Comparison of ENCODE assay signal across 11 cellular contexts in the genomic region with DNA sequence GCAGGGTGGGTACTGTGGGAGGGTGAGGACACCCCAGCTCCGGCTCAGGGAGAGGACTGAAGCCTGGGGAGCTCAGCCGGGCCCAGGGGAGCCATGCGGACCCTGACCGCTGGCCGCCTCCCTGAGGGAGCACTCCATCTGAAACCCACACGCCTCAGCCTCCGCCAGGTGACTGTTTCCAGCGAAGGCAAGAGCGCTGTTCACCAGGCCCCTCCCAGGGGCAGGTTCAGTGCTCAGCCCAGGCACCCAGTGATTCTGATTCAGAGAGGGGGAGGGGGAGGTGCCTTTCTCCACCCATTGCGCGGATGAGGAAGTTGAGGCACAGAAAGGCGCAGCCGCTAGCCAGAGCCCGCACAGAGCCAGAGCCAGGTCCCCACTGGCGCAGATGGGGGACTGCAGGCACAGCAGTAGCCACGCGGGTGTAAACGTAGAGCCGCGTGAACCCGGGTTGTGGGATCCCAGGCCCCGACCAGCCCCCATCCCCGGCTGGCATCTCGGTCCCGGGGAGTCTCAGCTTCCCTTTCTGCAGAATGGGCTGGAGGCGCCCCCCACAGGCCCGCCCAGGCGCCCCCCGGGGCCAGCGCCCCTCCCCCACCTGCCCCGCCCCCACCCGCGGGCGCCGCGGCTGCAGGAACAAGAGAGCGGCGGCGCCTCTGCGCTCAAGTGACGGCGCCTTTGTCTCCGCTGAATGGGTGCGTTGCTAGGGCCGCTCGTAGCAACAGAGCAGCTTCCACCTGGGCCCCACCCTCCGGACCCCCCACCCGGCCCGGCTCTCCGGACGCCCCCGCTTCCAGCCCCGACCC. TPM values are rescaled to one million over a fixed set of nuclear protein-coding genes. Genes with fewer than 3 reads are reported as not detected.
DNase-seq lines count a peak whose midpoint lies in the region; ATAC-seq and TF ChIP-seq lines count a peak whose summit lies in the region.
"Had no signal": no experiment of that assay in that cellular context is flagged by ENCODE, and none has a peak within 500 bp of the region (broad histone marks: within the 10 kb centered on the region; RNA-seq: fewer than 3 reads in every experiment).

No MANE protein-coding gene starts in this region.

- H3K4me3 ChIP-seq in brain microvascular endothelial cell (ENCODE audit: low read depth, low read length) (peak overlapping the region; percentile 9), mesodermal cell (ENCODE audit: extremely low read depth, insufficient read depth, low read length, poor library complexity, severe bottlenecking) (peak overlapping the region; percentile 31), PC-9 (no peak overlapping the region)

- H3K27ac ChIP-seq in brain microvascular endothelial cell (no peak overlapping the region), mesodermal cell (ENCODE audit: low read depth, low read length, severe bottlenecking) (no peak overlapping the region), PC-9 (no peak overlapping the region)
- H3K27ac ChIP-seq: gastroesophageal sphincter had no signal

- H3K36me3 ChIP-seq in brain microvascular endothelial cell (replicated peaks) (no peaks in the 10 kb centered on the region), mesodermal cell (ENCODE audit: control insufficient read depth, insufficient read depth, low read length) (no peaks in the 10 kb centered on the region), PC-9 (ENCODE audit: low read depth) (no peaks in the 10 kb centered on the region)
- H3K36me3 ChIP-seq: gastroesophageal sphincter had no signal

- H3K79me2 ChIP-seq in PC-9 (ENCODE audit: low read depth) = no peaks in the 10 kb centered on the region

- 25% methylated on average over 23 to 26 of the region's 53 CpGs for WGBS in mesodermal cell (ENCODE audit: insufficient coverage in 2 of 2), 2 experiments

- in situ Hi-C loops in brain microvascular endothelial cell (cut with HindIII; ENCODE audit: low pct_ligation_motif_present, low sequenced_read_pairs) = no loop called here

- H3F3A ChIP-seq in PC-9 (ENCODE audit: insufficient read depth, low read depth) = no peaks in the 10 kb centered on the region

- BruUV-seq in PC-9 (replicated peaks; lab: Mats Ljungman, UMichigan) = no TSS peak

- no peak overlapping the region for H3K4me2 ChIP-seq in PC-9

- CTCF ChIA-PET in GM10248 (lab: Yijun Ruan, JAX) (interaction anchor here (1.4 kb wide), 1 partner anchor 60 kb away, joined by 3 read pairs; no protein-coding TSS in a partner anchor), PC-9 (lab: Charles Lee) (interaction anchor here (0.6 kb wide), 1 partner anchor 276 kb away, joined by 5 read pairs; no protein-coding TSS in a partner anchor)

- no peaks in the 10 kb centered on the region; the same call in 1 of the 2 replicates for H4K20me1 ChIP-seq in PC-9 (ENCODE audit: insufficient read depth)

- TF ChIP-seq CTCF in brain microvascular endothelial cell (IDR thresholded peaks at IDR 0.05; ENCODE audit: low read depth, low read length, missing control alignments) = peak; percentile 2
- no peak for TF ChIP-seq CTCF in GM10248 (IDR thresholded peaks at IDR 0.05; ENCODE audit: control extremely low read depth, extremely low read depth, low read depth, missing control alignments)
- no peak for TF ChIP-seq CTCF in PC-9 (conservative IDR thresholded peaks at IDR 0.05)

- intact Hi-C loops in PC-9 (cut with micrococcal nuclease; ENCODE audit: unreplicated experiment) = no loop called here

- no peaks in the 10 kb centered on the region for H3K9me2 ChIP-seq in PC-9 (ENCODE audit: insufficient read depth)

- H3K4me1 ChIP-seq in mesodermal cell (ENCODE audit: control insufficient read depth, insufficient read depth, low read length, poor library complexity, severe bottlenecking) (peaks cover 7% of the 10 kb centered on the region), PC-9 (replicated peaks; ENCODE audit: insufficient read depth) (no peaks in the 10 kb centered on the region)

- POLR2A ChIA-PET in GM10248 (lab: Yijun Ruan, JAX) = no interaction called here
- POLR2A ChIA-PET in PC-9 (lab: Charles Lee; ENCODE audit: unreplicated experiment) = interaction anchor here (0.6 kb wide), 1 partner anchor 175 kb away, joined by 4 read pairs; no protein-coding TSS in a partner anchor

- no peak for ATAC-seq in HG03442 (IDR thresholded peaks at IDR 0.05; ENCODE audit: unreplicated experiment)
- ATAC-seq: gastroesophageal sphincter had no signal

- peak; percentile 21 for DNase-seq in DMS79 (lab: John Stamatoyannopoulos, UW)
- DNase-seq in MV-4-11 (lab: John Stamatoyannopoulos, UW) = peak; percentile 8
- no peak for DNase-seq in brain microvascular endothelial cell
- no peak for DNase-seq in dermis blood vessel endothelial cell
- no peak for DNase-seq in GM10248 (ENCODE audit: extremely low spot score)
- no peak for DNase-seq in PC-9
- DNase-seq: activated CD4-positive, alpha-beta T cell treated with anti-CD3 and anti-CD28 coated beads, Interleukin-2, amount 50 U/mL, for 1 hour; naive thymus-derived CD8-positive, alpha-beta T cell had no signal

- peaks cover 26% of the 10 kb centered on the region for H3K27me3 ChIP-seq in brain microvascular endothelial cell (replicated peaks)
- H3K27me3 ChIP-seq in PC-9 (ENCODE audit: insufficient read depth, low read depth) = peaks cover 8% of the 10 kb centered on the region; the same call in 1 of the 2 replicates

- H3K9me3 ChIP-seq in mesodermal cell (ENCODE audit: control insufficient read depth, low read length) = no peaks in the 10 kb centered on the region
- no peaks in the 10 kb centered on the region for H3K9me3 ChIP-seq in PC-9 (ENCODE audit: insufficient read depth, low read depth)
- H3K9me3 ChIP-seq: gastroesophageal sphincter had no signal

- no peak overlapping the region for H2AFZ ChIP-seq in PC-9

RNA-seq across cellular contexts. Expression of a gene that starts 27.2 kb away (rescaled TPM):
- polyA plus RNA-seq in mesodermal cell (2013, experiment 1 of 2) = not detected
- not detected for polyA plus RNA-seq in mesodermal cell (2013, experiment 2 of 2)
- total RNA-seq in dermis blood vessel endothelial cell = not detected in 2 replicates
- not detected in 2 replicates for total RNA-seq in PC-9 (2021)
- total RNA-seq: gastroesophageal sphincter; naive thymus-derived CD8-positive, alpha-beta T cell had no signal
- polyA plus RNA-seq: naive thymus-derived CD8-positive, alpha-beta T cell had no signal

RNA-seq across cellular contexts. Expression of a gene that starts 29.8 kb away (rescaled TPM):
- polyA plus RNA-seq in mesodermal cell (2013, experiment 1 of 2) = 1.00 TPM
- 0.56 TPM for polyA plus RNA-seq in mesodermal cell (2013, experiment 2 of 2)
- total RNA-seq in dermis blood vessel endothelial cell (not detected in 2 replicates), PC-9 (2021) (0.13 and 0.15 TPM in 2 replicates)
- total RNA-seq: gastroesophageal sphincter; naive thymus-derived CD8-positive, alpha-beta T cell had no signal
- polyA plus RNA-seq: naive thymus-derived CD8-positive, alpha-beta T cell had no signal

Comparison
In these comparisons a context has a peak if more than half of its experiments do, and no peak if none do; other contexts are left out.
1. DNase-seq: peak in DMS79 (single experiment) and MV-4-11 (single experiment); none in brain microvascular endothelial cell (single experiment), dermis blood vessel endothelial cell (single experiment), GM10248 (single experiment) and PC-9 (0 of 2).